ENCODE assay signal across 9 cellular contexts in genomic region chr3:158845748-158846350, GRCh38. TPM values are rescaled to one million over a fixed set of nuclear protein-coding genes. Genes with fewer than 3 reads are reported as not detected.
A peak's percentile ranks its signal among the peaks of the same experiment; 100 is the strongest.
DNase-seq lines count a peak whose midpoint lies in the region; ATAC-seq, FAIRE-seq and TF ChIP-seq lines count a peak whose summit lies in the region.
"Had no signal": no experiment of that assay in that cellular context is flagged by ENCODE, and none has a peak within 500 bp of the region (broad histone marks: within the 10 kb centered on the region; RNA-seq: fewer than 3 reads in every experiment).

No MANE protein-coding gene starts in this region.

- peak; percentile 41 for ATAC-seq in GM21360 (IDR thresholded peaks at IDR 0.05; ENCODE audit: unreplicated experiment)
- ATAC-seq in lower lobe of right lung, result peak in 1 of 2 donors; percentile 70

- H3K79me2 ChIP-seq in Karpas-422 (ENCODE audit: low read length), result no peaks in the 10 kb centered on the region

- H3K27me3 ChIP-seq in Karpas-422 (ENCODE audit: low read length) (no peaks in the 10 kb centered on the region; the same call in 1 of the 2 replicates), lower lobe of right lung (ENCODE audit: low read depth) (no peaks in the 10 kb centered on the region)
- H3K27me3 ChIP-seq: BLaER1 had no signal

- no peak overlapping the region for H2AFZ ChIP-seq in Karpas-422 (ENCODE audit: low read length)

- DNase-seq in NCI-H1417 (lab: John Stamatoyannopoulos, UW) (peak; percentile 40 to 81 (median 55)), NCI-H1417 treated with DMSO at 0.1 percent for 48 hours (lab: John Stamatoyannopoulos, UW) (no peak), Karpas-422 (peak; percentile 82), RCC 7860 (ENCODE audit: low spot score) (peak; percentile 36), cardiac fibroblast (ENCODE audit: low read depth in 2 of 2) (peak; percentile 28 to 45), lower lobe of right lung (no peak)
- DNase-seq in activated effector memory CD4-positive, alpha-beta T cell treated with Interleukin-2 at 50 U/mL for 16 hours, result no peak

- peaks cover 35% of the 10 kb centered on the region for H3K4me1 ChIP-seq in Karpas-422 (ENCODE audit: low read length)
- no peaks in the 10 kb centered on the region for H3K4me1 ChIP-seq in lower lobe of right lung

- no peaks in the 10 kb centered on the region for H3K9me3 ChIP-seq in Karpas-422 (ENCODE audit: low read length)
- H3K9me3 ChIP-seq in lower lobe of right lung, result no peaks in the 10 kb centered on the region
- H3K9me3 ChIP-seq: BLaER1 had no signal

- TF ChIP-seq CTCF in cardiac fibroblast (IDR thresholded peaks at IDR 0.05; ENCODE audit: low read depth, low read length), result peak; percentile 61
- peak; percentile 72 for TF ChIP-seq CTCF in lower lobe of right lung (IDR thresholded peaks at IDR 0.05)

- peaks cover 18% of the 10 kb centered on the region for H4K20me1 ChIP-seq in Karpas-422 (ENCODE audit: insufficient read depth, low read depth, low read length)
- H4K20me1 ChIP-seq: BLaER1 had no signal

- no peaks in the 10 kb centered on the region for H3K9me2 ChIP-seq in Karpas-422 (replicated peaks; ENCODE audit: insufficient read depth, low read length)

- peak; percentile 20 for FAIRE-seq in RCC 7860 (lab: Jason Lieb, UNC)

- H3K27ac ChIP-seq in Karpas-422 (ENCODE audit: low read length), result no peak overlapping the region
- H3K27ac ChIP-seq in lower lobe of right lung, result no peak overlapping the region
- H3K27ac ChIP-seq: BLaER1 had no signal

- H3K9ac ChIP-seq in Karpas-422 (ENCODE audit: low read length), result no peak overlapping the region
- H3K9ac ChIP-seq: BLaER1 had no signal

- intact Hi-C loops in lower lobe of right lung (cut with DNase I), result no loop called here

- H3K36me3 ChIP-seq in Karpas-422 (ENCODE audit: insufficient read depth, low read length) (no peaks in the 10 kb centered on the region), lower lobe of right lung (no peaks in the 10 kb centered on the region)
- H3K36me3 ChIP-seq: BLaER1 had no signal

- H3K4me3 ChIP-seq in Karpas-422 (ENCODE audit: low read length) (no peak overlapping the region), cardiac fibroblast (replicated peaks in 1 of 2; ENCODE audit: low read depth in 2 of 2, low read length in 2 of 2) (no peak overlapping the region), lower lobe of right lung (no peak overlapping the region)
- H3K4me3 ChIP-seq: BLaER1 had no signal

- no peak overlapping the region for H3K4me2 ChIP-seq in Karpas-422 (ENCODE audit: low read depth, low read length, poor library complexity, severe bottlenecking)
- H3K4me2 ChIP-seq: BLaER1 had no signal

RNA-seq across cellular contexts. Expression of gene MFSD1, which starts 44.0 kb away (rescaled TPM):
- total RNA-seq in Karpas-422 (2014; rRNA removed; shearing (Covaris generic); ENCODE audit: low replicate concordance), result 64.7 and 114 TPM in 2 replicates
- total RNA-seq in lower lobe of right lung, result 102 TPM

Comparison
In these comparisons a context has a peak if more than half of its experiments do, and no peak if none do; other contexts are left out.
1. DNase-seq: peak in NCI-H1417 (3 of 3), Karpas-422 (single experiment), RCC 7860 (single experiment) and cardiac fibroblast (2 of 2); none in NCI-H1417 treated with DMSO at 0.1 percent for 48 hours (single experiment), lower lobe of right lung (single experiment) and activated effector memory CD4-positive, alpha-beta T cell treated with Interleukin-2 at 50 U/mL for 16 hours (single experiment).